16 cellular contexts compared by ENCODE assay signal in genomic region chr3:171326717-171327440, GRCh38.
"Had no signal": no experiment of that assay in that cellular context is flagged by ENCODE, and none has a peak within 500 bp of the region (broad histone marks: within the 10 kb centered on the region; RNA-seq: fewer than 3 reads in every experiment).

No MANE protein-coding gene starts in this region.

- H3K27ac Mint-ChIP-seq: activated CD8-positive, alpha-beta T cell treated with anti-CD3 and anti-CD28 coated beads for 36 hours; activated T-cell treated with anti-CD3 and anti-CD28 coated beads, Interleukin-2, amount 50 U/mL, for 72 hours; endodermal cell; naive B cell had no signal

- H3K27ac ChIP-seq: hepatocyte, prostate gland, right lobe of liver had no signal

- H2AFZ ChIP-seq: hepatocyte had no signal

- ATAC-seq: activated CD8-positive, alpha-beta T cell treated with anti-CD3 and anti-CD28 coated beads for 36 hours had no signal

- H3K27me3 ChIP-seq: hepatocyte, right lobe of liver had no signal

- H3K9me3 Mint-ChIP-seq: central memory CD8-positive, alpha-beta T cell; endodermal cell had no signal

- H3K4me3 ChIP-seq: hepatocyte, prostate gland, right lobe of liver had no signal

- H3K79me2 ChIP-seq: hepatocyte had no signal

- H3K4me2 ChIP-seq: hepatocyte had no signal

- H3K9me3 ChIP-seq: prostate gland, right lobe of liver had no signal

- DNase-seq: activated CD4-positive, alpha-beta T cell treated with anti-CD3 and anti-CD28 coated beads for 4 hours; activated CD8-positive, alpha-beta memory T cell treated with anti-CD3 and anti-CD28 coated beads, Interleukin-2, amount 50 U/mL, for 4 hours; activated CD8-positive, alpha-beta T cell treated with anti-CD3 and anti-CD28 coated beads for 36 hours; activated T-cell treated with anti-CD3 and anti-CD28 coated beads, Interleukin-2, amount 50 U/mL, for 72 hours; endodermal cell; erythroblast; midbrain; naive B cell; nucleus accumbens; right lobe of liver; stimulated activated naive CD4-positive, alpha-beta T cell; substantia nigra; trophoblast cell had no signal

- H3K36me3 Mint-ChIP-seq: naive B cell had no signal

- H3K4me3 Mint-ChIP-seq: activated CD8-positive, alpha-beta T cell treated with anti-CD3 and anti-CD28 coated beads for 36 hours; activated T-cell treated with anti-CD3 and anti-CD28 coated beads, Interleukin-2, amount 50 U/mL, for 72 hours; central memory CD8-positive, alpha-beta T cell; endodermal cell; naive B cell had no signal

- H3K4me1 ChIP-seq: prostate gland, right lobe of liver had no signal

- H3K27me3 Mint-ChIP-seq: activated CD8-positive, alpha-beta T cell treated with anti-CD3 and anti-CD28 coated beads for 36 hours; central memory CD8-positive, alpha-beta T cell had no signal

- H3K36me3 ChIP-seq: prostate gland, right lobe of liver had no signal
